1 cellular context compared by ENCODE assay signal in the genomic region with DNA sequence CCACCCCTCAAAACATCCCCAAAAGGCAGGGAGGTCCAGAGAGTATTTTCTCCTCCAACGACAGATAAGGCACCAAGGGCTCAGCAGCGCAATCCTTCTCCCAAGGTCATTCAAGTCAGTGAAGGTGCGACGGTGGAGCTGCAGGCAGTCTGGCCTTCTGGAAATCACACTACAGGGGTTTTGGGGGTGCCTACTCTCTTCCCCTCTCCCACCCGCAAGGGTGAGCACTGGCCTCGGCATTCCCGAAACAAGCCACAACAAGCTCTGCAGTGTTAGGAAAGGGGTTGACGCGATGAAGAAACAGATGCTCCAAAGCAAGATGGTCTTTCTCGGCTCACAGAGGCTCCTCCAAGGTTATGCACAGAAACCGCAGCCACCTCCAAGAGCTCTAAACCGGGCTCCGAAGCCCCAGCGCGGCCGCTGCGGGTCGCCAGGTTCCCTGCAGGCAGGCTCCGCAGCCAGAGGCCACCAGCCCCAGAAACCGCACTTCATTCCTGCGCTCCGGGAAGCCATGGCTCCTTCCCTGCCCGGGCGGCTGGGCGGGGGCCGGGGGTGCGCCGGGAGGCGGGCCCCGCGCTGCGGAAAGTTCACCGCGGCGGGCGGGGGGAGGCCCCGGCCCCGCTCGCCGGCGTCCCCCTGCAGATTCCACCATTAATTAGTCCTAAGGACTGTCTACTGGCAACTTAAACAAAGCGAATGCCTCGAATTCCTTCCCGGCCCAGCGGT.
A peak's percentile ranks its signal among the peaks of the same experiment; 100 is the strongest.
TF ChIP-seq lines count a peak whose summit lies in the region.

No MANE protein-coding gene starts in this region.

TF ChIP-seq in K562, 482 proteins besides CTCF, POLR2A, EP300 and RAD21 (continued from another document and continues in another):
- TF ChIP-seq SMARCE1 (IDR thresholded peaks at IDR 0.05) (0 out of 2 replicates have a peak, but pooled peaks have one; percentile 27), NCOA4 (IDR thresholded peaks at IDR 0.05; ENCODE audit: partially characterized antibody) (no peak), FOXP1 (CRISPR knock-in tag; IDR thresholded peaks at IDR 0.05) (no peak), PTRF (tag; IDR thresholded peaks at IDR 0.05) (no peak), KLF10 (CRISPR knock-in tag; IDR thresholded peaks at IDR 0.05) (no peak), NR2C2 (CRISPR knock-in tag; IDR thresholded peaks at IDR 0.05) (no peak), NR2C2 (tag; IDR thresholded peaks at IDR 0.05) (peak; percentile 49; the same call in 1 of the 2 replicates), HMGN3 (IDR thresholded peaks at IDR 0.05; ENCODE audit: borderline replicate concordance, extremely low read depth, insufficient read length, low read depth, low read length) (peak; percentile 76), CBFB (CRISPR knock-in tag; IDR thresholded peaks at IDR 0.05) (no peak), GATAD2B (IDR thresholded peaks at IDR 0.05; ENCODE audit: borderline replicate concordance) (peak; percentile 64; the same call in 1 of the 2 replicates), ATF7 (IDR thresholded peaks at IDR 0.05) (peak; percentile 35; the same call in 1 of the 2 replicates), ESRRA (IDR thresholded peaks at IDR 0.05; ENCODE audit: borderline replicate concordance, low read depth) (peak; percentile 99), NR1H2 (CRISPR knock-in tag; IDR thresholded peaks at IDR 0.05) (peak; percentile 74; the same call in 1 of the 2 replicates), ZNF239 (CRISPR knock-in tag; IDR thresholded peaks at IDR 0.05) (no peak; the same call in 1 of the 2 replicates), NONO (IDR thresholded peaks at IDR 0.05; ENCODE audit: low read depth in 2 of 2, low read length in 1 of 2) (0 out of 4 replicates have a peak, but pooled peaks of 1 of the 2 experiments have one; percentile 29), CTBP1 (IDR thresholded peaks at IDR 0.05; ENCODE audit: borderline replicate concordance) (peak; percentile 93), CEBPB (tag; IDR thresholded peaks at IDR 0.05) (peak; percentile 60), NBN (IDR thresholded peaks at IDR 0.05; ENCODE audit: low read depth) (no peak), GTF2F1 (IDR thresholded peaks at IDR 0.05; ENCODE audit: low read depth, low read length) (no peak), SP2 (IDR thresholded peaks at IDR 0.05; ENCODE audit: extremely low read depth, low read depth, low read length, poor library complexity, severe bottlenecking) (no peak), ETV6 (IDR thresholded peaks at IDR 0.05; ENCODE audit: borderline replicate concordance in 1 of 2, low read depth in 2 of 2, low read length in 1 of 2) (no peak), ETV6 (CRISPR knock-in tag; IDR thresholded peaks at IDR 0.05; ENCODE audit: borderline replicate concordance) (no peak), SRF (CRISPR knock-in tag; IDR thresholded peaks at IDR 0.05) (no peak)
- TF ChIP-seq, protein P1, sequence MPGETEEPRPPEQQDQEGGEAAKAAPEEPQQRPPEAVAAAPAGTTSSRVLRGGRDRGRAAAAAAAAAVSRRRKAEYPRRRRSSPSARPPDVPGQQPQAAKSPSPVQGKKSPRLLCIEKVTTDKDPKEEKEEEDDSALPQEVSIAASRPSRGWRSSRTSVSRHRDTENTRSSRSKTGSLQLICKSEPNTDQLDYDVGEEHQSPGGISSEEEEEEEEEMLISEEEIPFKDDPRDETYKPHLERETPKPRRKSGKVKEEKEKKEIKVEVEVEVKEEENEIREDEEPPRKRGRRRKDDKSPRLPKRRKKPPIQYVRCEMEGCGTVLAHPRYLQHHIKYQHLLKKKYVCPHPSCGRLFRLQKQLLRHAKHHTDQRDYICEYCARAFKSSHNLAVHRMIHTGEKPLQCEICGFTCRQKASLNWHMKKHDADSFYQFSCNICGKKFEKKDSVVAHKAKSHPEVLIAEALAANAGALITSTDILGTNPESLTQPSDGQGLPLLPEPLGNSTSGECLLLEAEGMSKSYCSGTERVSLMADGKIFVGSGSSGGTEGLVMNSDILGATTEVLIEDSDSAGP (CRISPR knock-in tag; IDR thresholded peaks at IDR 0.05) = no peak
- TF ChIP-seq, protein P2, sequence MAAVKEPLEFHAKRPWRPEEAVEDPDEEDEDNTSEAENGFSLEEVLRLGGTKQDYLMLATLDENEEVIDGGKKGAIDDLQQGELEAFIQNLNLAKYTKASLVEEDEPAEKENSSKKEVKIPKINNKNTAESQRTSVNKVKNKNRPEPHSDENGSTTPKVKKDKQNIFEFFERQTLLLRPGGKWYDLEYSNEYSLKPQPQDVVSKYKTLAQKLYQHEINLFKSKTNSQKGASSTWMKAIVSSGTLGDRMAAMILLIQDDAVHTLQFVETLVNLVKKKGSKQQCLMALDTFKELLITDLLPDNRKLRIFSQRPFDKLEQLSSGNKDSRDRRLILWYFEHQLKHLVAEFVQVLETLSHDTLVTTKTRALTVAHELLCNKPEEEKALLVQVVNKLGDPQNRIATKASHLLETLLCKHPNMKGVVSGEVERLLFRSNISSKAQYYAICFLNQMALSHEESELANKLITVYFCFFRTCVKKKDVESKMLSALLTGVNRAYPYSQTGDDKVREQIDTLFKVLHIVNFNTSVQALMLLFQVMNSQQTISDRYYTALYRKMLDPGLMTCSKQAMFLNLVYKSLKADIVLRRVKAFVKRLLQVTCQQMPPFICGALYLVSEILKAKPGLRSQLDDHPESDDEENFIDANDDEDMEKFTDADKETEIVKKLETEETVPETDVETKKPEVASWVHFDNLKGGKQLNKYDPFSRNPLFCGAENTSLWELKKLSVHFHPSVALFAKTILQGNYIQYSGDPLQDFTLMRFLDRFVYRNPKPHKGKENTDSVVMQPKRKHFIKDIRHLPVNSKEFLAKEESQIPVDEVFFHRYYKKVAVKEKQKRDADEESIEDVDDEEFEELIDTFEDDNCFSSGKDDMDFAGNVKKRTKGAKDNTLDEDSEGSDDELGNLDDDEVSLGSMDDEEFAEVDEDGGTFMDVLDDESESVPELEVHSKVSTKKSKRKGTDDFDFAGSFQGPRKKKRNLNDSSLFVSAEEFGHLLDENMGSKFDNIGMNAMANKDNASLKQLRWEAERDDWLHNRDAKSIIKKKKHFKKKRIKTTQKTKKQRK (IDR thresholded peaks at IDR 0.05; ENCODE audit: borderline replicate concordance, low read depth, low read length) = no peak
- TF ChIP-seq, protein P3, sequence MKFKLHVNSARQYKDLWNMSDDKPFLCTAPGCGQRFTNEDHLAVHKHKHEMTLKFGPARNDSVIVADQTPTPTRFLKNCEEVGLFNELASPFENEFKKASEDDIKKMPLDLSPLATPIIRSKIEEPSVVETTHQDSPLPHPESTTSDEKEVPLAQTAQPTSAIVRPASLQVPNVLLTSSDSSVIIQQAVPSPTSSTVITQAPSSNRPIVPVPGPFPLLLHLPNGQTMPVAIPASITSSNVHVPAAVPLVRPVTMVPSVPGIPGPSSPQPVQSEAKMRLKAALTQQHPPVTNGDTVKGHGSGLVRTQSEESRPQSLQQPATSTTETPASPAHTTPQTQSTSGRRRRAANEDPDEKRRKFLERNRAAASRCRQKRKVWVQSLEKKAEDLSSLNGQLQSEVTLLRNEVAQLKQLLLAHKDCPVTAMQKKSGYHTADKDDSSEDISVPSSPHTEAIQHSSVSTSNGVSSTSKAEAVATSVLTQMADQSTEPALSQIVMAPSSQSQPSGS (CRISPR knock-in tag; IDR thresholded peaks at IDR 0.05) = no peak
- TF ChIP-seq, protein P4, sequence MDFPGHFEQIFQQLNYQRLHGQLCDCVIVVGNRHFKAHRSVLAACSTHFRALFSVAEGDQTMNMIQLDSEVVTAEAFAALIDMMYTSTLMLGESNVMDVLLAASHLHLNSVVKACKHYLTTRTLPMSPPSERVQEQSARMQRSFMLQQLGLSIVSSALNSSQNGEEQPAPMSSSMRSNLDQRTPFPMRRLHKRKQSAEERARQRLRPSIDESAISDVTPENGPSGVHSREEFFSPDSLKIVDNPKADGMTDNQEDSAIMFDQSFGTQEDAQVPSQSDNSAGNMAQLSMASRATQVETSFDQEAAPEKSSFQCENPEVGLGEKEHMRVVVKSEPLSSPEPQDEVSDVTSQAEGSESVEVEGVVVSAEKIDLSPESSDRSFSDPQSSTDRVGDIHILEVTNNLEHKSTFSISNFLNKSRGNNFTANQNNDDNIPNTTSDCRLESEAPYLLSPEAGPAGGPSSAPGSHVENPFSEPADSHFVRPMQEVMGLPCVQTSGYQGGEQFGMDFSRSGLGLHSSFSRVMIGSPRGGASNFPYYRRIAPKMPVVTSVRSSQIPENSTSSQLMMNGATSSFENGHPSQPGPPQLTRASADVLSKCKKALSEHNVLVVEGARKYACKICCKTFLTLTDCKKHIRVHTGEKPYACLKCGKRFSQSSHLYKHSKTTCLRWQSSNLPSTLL (IDR thresholded peaks at IDR 0.05) = no peak
- TF ChIP-seq, protein P5, sequence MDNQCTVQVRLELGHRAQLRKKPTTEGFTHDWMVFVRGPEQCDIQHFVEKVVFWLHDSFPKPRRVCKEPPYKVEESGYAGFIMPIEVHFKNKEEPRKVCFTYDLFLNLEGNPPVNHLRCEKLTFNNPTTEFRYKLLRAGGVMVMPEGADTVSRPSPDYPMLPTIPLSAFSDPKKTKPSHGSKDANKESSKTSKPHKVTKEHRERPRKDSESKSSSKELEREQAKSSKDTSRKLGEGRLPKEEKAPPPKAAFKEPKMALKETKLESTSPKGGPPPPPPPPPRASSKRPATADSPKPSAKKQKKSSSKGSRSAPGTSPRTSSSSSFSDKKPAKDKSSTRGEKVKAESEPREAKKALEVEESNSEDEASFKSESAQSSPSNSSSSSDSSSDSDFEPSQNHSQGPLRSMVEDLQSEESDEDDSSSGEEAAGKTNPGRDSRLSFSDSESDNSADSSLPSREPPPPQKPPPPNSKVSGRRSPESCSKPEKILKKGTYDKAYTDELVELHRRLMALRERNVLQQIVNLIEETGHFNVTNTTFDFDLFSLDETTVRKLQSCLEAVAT (IDR thresholded peaks at IDR 0.05) = peak in 1 of 2 experiments; percentile 55; a peak in 1 of 4 replicates
- TF ChIP-seq, protein P6, sequence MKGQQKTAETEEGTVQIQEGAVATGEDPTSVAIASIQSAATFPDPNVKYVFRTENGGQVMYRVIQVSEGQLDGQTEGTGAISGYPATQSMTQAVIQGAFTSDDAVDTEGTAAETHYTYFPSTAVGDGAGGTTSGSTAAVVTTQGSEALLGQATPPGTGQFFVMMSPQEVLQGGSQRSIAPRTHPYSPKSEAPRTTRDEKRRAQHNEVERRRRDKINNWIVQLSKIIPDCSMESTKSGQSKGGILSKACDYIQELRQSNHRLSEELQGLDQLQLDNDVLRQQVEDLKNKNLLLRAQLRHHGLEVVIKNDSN (CRISPR knock-in tag; IDR thresholded peaks at IDR 0.05) = peak; percentile 20; the same call in 1 of the 2 replicates
- TF ChIP-seq, protein P7, sequence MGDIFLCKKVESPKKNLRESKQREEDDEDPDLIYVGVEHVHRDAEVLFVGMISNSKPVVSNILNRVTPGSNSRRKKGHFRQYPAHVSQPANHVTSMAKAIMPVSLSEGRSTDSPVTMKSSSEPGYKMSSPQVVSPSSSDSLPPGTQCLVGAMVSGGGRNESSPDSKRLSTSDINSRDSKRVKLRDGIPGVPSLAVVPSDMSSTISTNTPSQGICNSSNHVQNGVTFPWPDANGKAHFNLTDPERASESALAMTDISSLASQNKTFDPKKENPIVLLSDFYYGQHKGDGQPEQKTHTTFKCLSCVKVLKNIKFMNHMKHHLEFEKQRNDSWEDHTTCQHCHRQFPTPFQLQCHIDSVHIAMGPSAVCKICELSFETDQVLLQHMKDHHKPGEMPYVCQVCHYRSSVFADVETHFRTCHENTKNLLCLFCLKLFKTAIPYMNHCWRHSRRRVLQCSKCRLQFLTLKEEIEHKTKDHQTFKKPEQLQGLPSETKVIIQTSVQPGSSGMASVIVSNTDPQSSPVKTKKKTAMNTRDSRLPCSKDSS (IDR thresholded peaks at IDR 0.05; ENCODE audit: low read depth, partially characterized antibody) = no peak
- TF ChIP-seq, protein P8, sequence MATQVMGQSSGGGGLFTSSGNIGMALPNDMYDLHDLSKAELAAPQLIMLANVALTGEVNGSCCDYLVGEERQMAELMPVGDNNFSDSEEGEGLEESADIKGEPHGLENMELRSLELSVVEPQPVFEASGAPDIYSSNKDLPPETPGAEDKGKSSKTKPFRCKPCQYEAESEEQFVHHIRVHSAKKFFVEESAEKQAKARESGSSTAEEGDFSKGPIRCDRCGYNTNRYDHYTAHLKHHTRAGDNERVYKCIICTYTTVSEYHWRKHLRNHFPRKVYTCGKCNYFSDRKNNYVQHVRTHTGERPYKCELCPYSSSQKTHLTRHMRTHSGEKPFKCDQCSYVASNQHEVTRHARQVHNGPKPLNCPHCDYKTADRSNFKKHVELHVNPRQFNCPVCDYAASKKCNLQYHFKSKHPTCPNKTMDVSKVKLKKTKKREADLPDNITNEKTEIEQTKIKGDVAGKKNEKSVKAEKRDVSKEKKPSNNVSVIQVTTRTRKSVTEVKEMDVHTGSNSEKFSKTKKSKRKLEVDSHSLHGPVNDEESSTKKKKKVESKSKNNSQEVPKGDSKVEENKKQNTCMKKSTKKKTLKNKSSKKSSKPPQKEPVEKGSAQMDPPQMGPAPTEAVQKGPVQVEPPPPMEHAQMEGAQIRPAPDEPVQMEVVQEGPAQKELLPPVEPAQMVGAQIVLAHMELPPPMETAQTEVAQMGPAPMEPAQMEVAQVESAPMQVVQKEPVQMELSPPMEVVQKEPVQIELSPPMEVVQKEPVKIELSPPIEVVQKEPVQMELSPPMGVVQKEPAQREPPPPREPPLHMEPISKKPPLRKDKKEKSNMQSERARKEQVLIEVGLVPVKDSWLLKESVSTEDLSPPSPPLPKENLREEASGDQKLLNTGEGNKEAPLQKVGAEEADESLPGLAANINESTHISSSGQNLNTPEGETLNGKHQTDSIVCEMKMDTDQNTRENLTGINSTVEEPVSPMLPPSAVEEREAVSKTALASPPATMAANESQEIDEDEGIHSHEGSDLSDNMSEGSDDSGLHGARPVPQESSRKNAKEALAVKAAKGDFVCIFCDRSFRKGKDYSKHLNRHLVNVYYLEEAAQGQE (CRISPR knock-in tag; IDR thresholded peaks at IDR 0.05; ENCODE audit: low read depth) = peak; percentile 59; the same call in 1 of the 2 replicates
- TF ChIP-seq, protein P9, sequence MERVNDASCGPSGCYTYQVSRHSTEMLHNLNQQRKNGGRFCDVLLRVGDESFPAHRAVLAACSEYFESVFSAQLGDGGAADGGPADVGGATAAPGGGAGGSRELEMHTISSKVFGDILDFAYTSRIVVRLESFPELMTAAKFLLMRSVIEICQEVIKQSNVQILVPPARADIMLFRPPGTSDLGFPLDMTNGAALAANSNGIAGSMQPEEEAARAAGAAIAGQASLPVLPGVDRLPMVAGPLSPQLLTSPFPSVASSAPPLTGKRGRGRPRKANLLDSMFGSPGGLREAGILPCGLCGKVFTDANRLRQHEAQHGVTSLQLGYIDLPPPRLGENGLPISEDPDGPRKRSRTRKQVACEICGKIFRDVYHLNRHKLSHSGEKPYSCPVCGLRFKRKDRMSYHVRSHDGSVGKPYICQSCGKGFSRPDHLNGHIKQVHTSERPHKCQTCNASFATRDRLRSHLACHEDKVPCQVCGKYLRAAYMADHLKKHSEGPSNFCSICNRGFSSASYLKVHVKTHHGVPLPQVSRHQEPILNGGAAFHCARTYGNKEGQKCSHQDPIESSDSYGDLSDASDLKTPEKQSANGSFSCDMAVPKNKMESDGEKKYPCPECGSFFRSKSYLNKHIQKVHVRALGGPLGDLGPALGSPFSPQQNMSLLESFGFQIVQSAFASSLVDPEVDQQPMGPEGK (CRISPR knock-in tag; IDR thresholded peaks at IDR 0.05; ENCODE audit: borderline replicate concordance) = no peak
- TF ChIP-seq, protein P10, sequence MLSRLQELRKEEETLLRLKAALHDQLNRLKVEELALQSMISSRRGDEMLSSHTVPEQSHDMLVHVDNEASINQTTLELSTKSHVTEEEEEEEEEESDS (CRISPR knock-in tag; IDR thresholded peaks at IDR 0.05) = no peak
- TF ChIP-seq, protein P11, sequence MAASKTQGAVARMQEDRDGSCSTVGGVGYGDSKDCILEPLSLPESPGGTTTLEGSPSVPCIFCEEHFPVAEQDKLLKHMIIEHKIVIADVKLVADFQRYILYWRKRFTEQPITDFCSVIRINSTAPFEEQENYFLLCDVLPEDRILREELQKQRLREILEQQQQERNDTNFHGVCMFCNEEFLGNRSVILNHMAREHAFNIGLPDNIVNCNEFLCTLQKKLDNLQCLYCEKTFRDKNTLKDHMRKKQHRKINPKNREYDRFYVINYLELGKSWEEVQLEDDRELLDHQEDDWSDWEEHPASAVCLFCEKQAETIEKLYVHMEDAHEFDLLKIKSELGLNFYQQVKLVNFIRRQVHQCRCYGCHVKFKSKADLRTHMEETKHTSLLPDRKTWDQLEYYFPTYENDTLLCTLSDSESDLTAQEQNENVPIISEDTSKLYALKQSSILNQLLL (CRISPR knock-in tag; IDR thresholded peaks at IDR 0.05; ENCODE audit: borderline replicate concordance) = no peak
